In genomic region chr9:63296848-63297247, GRCh38 we compare ENCODE assay signal across 7 cellular contexts.
A peak's percentile ranks its signal among the peaks of the same experiment; 100 is the strongest.
DNase-seq lines count a peak whose midpoint lies in the region; ATAC-seq, FAIRE-seq and TF ChIP-seq lines count a peak whose summit lies in the region.
"Not testable (repeated sequence)": the region's sequence is repeated elsewhere in the genome, so short reads cannot be mapped to it uniquely, and the experiment has no call there.

No MANE protein-coding gene starts in this region.

- POLR2A ChIA-PET in activated naive CD8-positive, alpha-beta T cell treated with anti-CD3 and anti-CD28 coated beads, Interleukin-2, amount 10 ng/mL, durations not matched to agents 7 days and 5 days (lab: Charles Lee), result not testable (repeated sequence)

- H3K27me3 ChIP-seq in lower lobe of right lung (ENCODE audit: low read depth); spleen (replicated peaks in 1 of 7): not testable (repeated sequence)

- intact Hi-C loops in activated CD4-positive, alpha-beta T cell treated with anti-CD3 and anti-CD28 coated beads, Interleukin-2, amount 10 ng/mL, durations not matched to agents 24 days and 14 days (cut with micrococcal nuclease); cardiac septum (cut with DNase I); kidney (cut with DNase I); lower lobe of right lung (cut with DNase I); spleen (cut with DNase I; ENCODE audit: low total_unique reads): not testable (repeated sequence)

- not testable (repeated sequence) for H3K9ac ChIP-seq in kidney (ENCODE audit: low read length in 2 of 2)

- H3K36me3 ChIP-seq in kidney (ENCODE audit: control insufficient read depth in 1 of 2, insufficient read depth in 2 of 2, low read length in 2 of 2); lower lobe of right lung; spleen: not testable (repeated sequence)

- H3K27me3 Mint-ChIP-seq in activated CD4-positive, alpha-beta T cell treated with anti-CD3 and anti-CD28 coated beads, Interleukin-2, amount 10 ng/mL, durations not matched to agents 24 days and 14 days; activated naive CD8-positive, alpha-beta T cell treated with anti-CD3 and anti-CD28 coated beads, Interleukin-2, amount 10 ng/mL, durations not matched to agents 7 days and 5 days: not testable (repeated sequence)

- H3K9me3 Mint-ChIP-seq in activated CD4-positive, alpha-beta T cell treated with anti-CD3 and anti-CD28 coated beads, Interleukin-2, amount 10 ng/mL, durations not matched to agents 24 days and 14 days; activated naive CD8-positive, alpha-beta T cell treated with anti-CD3 and anti-CD28 coated beads, Interleukin-2, amount 10 ng/mL, durations not matched to agents 7 days and 5 days: not testable (repeated sequence)

- H3K9me3 ChIP-seq in kidney (ENCODE audit: control insufficient read depth in 1 of 2, low read length in 2 of 2); lower lobe of right lung; spleen: not testable (repeated sequence)

- not testable (repeated sequence) for H3K4me1 ChIP-seq in kidney (ENCODE audit: control insufficient read depth in 1 of 2, insufficient read depth in 1 of 2, low read depth in 1 of 2, low read length in 2 of 2); lower lobe of right lung; spleen

- not testable (repeated sequence) for TF ChIP-seq CTCF in kidney (IDR thresholded peaks at IDR 0.05; ENCODE audit: borderline replicate concordance, extremely low read depth, insufficient read depth); lower lobe of right lung (IDR thresholded peaks at IDR 0.05); spleen (IDR thresholded peaks at IDR 0.05 in 8 of 11, conservative IDR thresholded peaks at IDR 0.05 in 3 of 11)

- WGBS in spleen, 5 donors, result 90 to 98% (median 91%) methylated on average over 6 to 11 of the region's 14 CpGs

- not testable (repeated sequence) for H3K4me3 Mint-ChIP-seq in activated CD4-positive, alpha-beta T cell treated with anti-CD3 and anti-CD28 coated beads, Interleukin-2, amount 10 ng/mL, durations not matched to agents 24 days and 14 days; activated naive CD8-positive, alpha-beta T cell treated with anti-CD3 and anti-CD28 coated beads, Interleukin-2, amount 10 ng/mL, durations not matched to agents 7 days and 5 days

- H3K4me1 Mint-ChIP-seq in activated CD4-positive, alpha-beta T cell treated with anti-CD3 and anti-CD28 coated beads, Interleukin-2, amount 10 ng/mL, durations not matched to agents 24 days and 14 days; activated naive CD8-positive, alpha-beta T cell treated with anti-CD3 and anti-CD28 coated beads, Interleukin-2, amount 10 ng/mL, durations not matched to agents 7 days and 5 days: not testable (repeated sequence)

- H3K36me3 Mint-ChIP-seq in activated CD4-positive, alpha-beta T cell treated with anti-CD3 and anti-CD28 coated beads, Interleukin-2, amount 10 ng/mL, durations not matched to agents 24 days and 14 days (ENCODE audit: low read depth); activated naive CD8-positive, alpha-beta T cell treated with anti-CD3 and anti-CD28 coated beads, Interleukin-2, amount 10 ng/mL, durations not matched to agents 7 days and 5 days: not testable (repeated sequence)

- not testable (repeated sequence) for ATAC-seq in activated naive CD8-positive, alpha-beta T cell treated with anti-CD3 and anti-CD28 coated beads, Interleukin-2, amount 10 ng/mL, durations not matched to agents 7 days and 5 days (ENCODE audit: low read depth); lower lobe of right lung

- H3K4me3 ChIP-seq in kidney (ENCODE audit: low read length in 2 of 2); lower lobe of right lung; spleen: not testable (repeated sequence)

- not testable (repeated sequence) for H3K27ac Mint-ChIP-seq in activated CD4-positive, alpha-beta T cell treated with anti-CD3 and anti-CD28 coated beads, Interleukin-2, amount 10 ng/mL, durations not matched to agents 24 days and 14 days; activated naive CD8-positive, alpha-beta T cell treated with anti-CD3 and anti-CD28 coated beads, Interleukin-2, amount 10 ng/mL, durations not matched to agents 7 days and 5 days

- DNase-seq in H4 (ENCODE audit: low spot score) (peak; percentile 0), cardiac septum (ENCODE audit: low spot score) (peak; percentile 9), kidney (peak; percentile 41), lower lobe of right lung (peak; percentile 11), spleen (peak; percentile 34)
- DNase-seq in activated CD4-positive, alpha-beta T cell treated with anti-CD3 and anti-CD28 coated beads, Interleukin-2, amount 10 ng/mL, durations not matched to agents 24 days and 14 days, result peak; percentile 44
- DNase-seq in activated naive CD8-positive, alpha-beta T cell treated with anti-CD3 and anti-CD28 coated beads, Interleukin-2, amount 10 ng/mL, durations not matched to agents 7 days and 5 days, result peak; percentile 12

- H3K27ac ChIP-seq in kidney (ENCODE audit: low read depth in 2 of 2, low read length in 2 of 2); lower lobe of right lung; spleen: not testable (repeated sequence)

- not testable (repeated sequence) for TF ChIP-seq POLR2A in spleen (IDR thresholded peaks at IDR 0.05)

- not testable (repeated sequence) for FAIRE-seq in kidney (lab: Jason Lieb, UNC)
